In the genomic region with DNA sequence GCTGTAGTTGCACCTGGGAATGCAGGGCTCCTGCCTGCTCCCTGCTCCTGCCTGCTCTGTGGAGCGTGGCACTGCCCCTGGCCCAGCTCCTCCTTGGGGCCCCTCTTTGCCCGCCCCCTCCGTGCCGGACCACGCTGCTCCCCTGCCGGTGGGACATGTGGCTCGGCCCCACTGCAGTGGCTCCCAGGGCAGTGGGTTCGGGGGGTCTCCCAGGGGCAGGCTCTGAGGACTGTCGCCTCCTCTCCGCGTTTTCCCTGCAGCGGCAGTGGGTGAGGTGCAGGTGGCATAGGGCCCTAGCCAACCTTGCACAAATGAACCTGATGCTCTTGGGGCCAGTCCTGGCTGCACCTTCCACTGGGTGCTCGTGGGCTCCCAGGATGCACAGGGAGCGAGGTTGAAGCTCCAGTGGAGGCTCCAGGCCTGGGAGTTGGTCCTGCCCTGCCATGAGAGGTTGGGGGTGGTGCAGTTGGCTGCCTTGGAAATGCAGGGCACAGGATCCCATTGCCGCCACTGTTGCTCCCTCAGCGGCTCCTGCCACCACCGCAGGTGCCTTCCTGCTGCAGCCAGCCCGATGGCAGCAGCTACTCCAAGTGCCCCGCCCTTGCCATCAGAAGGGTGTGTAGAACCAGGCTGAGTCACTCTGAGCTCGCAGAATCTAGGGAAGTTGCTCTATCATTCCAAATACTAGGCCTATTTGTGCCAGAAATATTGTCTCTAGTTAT, we compare ENCODE assay signal across 20 cellular contexts.
A peak's percentile ranks its signal among the peaks of the same experiment; 100 is the strongest.
DNase-seq lines count a peak whose midpoint lies in the region; ATAC-seq and TF ChIP-seq lines count a peak whose summit lies in the region.
"Had no signal": no experiment of that assay in that cellular context is flagged by ENCODE, and none has a peak within 500 bp of the region (broad histone marks: within the 10 kb centered on the region; RNA-seq: fewer than 3 reads in every experiment).

No MANE protein-coding gene starts in this region.

- 48 to 84% methylated on average over 3 to 14 of the region's 20 CpGs for WGBS in upper lobe of left lung, 2 donors

- DNase-seq in left ventricle myocardium superior (peak; percentile 11), left ventricle myocardium inferior (no peak), SHP77 treated with DMSO at 0.1 percent for 48 hours (lab: John Stamatoyannopoulos, UW) (peak; percentile 13), kidney tubule cell (ENCODE audit: low spot score) (peak; percentile 19), upper lobe of left lung (peak in 1 of 2 donors; percentile 71), NCI-H1092 (lab: John Stamatoyannopoulos, UW) (no peak), type B pancreatic cell (ENCODE audit: extremely low spot score, unreplicated experiment) (no peak), foreskin melanocyte (no peak)
- DNase-seq: activated CD4-positive, alpha-beta T cell treated with anti-CD3 and anti-CD28 coated beads, Interleukin-2, amount 10 ng/mL, durations not matched to agents 24 days and 14 days; activated CD8-positive, alpha-beta memory T cell treated with anti-CD3 and anti-CD28 coated beads, Interleukin-2, amount 10 ng/mL, durations not matched to agents 7 days and 5 days; CD4-positive, CD25-positive, alpha-beta regulatory T cell; colonic mucosa; DMS153; GF-D8; NCI-H2081; NCI-H524 treated with DMSO at 0.1 percent for 48 hours; occipital lobe had no signal

- H3K4me3 ChIP-seq in left ventricle myocardium inferior (no peak overlapping the region), upper lobe of left lung (no peak overlapping the region)
- H3K4me3 ChIP-seq: body of pancreas, colonic mucosa, GM12878 had no signal

- no peak for TF ChIP-seq EP300 in upper lobe of left lung (IDR thresholded peaks at IDR 0.05)

- H3K36me3 Mint-ChIP-seq in type B pancreatic cell = no peaks in the 10 kb centered on the region
- H3K36me3 Mint-ChIP-seq: activated CD8-positive, alpha-beta memory T cell treated with anti-CD3 and anti-CD28 coated beads, Interleukin-2, amount 10 ng/mL, durations not matched to agents 7 days and 5 days; activated naive CD8-positive, alpha-beta T cell; CD4-positive, CD25-positive, alpha-beta regulatory T cell had no signal

- H3K27me3 ChIP-seq in left ventricle myocardium inferior (ENCODE audit: low read depth) (no peaks in the 10 kb centered on the region), upper lobe of left lung (no peaks in the 10 kb centered on the region)
- H3K27me3 ChIP-seq: body of pancreas, colonic mucosa had no signal

- H3K27ac ChIP-seq in left ventricle myocardium inferior (replicated peaks) = no peak overlapping the region
- no peak overlapping the region for H3K27ac ChIP-seq in upper lobe of left lung
- H3K27ac ChIP-seq: body of pancreas, colonic mucosa had no signal

- H3K27me3 Mint-ChIP-seq in type B pancreatic cell = no peaks in the 10 kb centered on the region
- H3K27me3 Mint-ChIP-seq: activated CD4-positive, alpha-beta T cell treated with anti-CD3 and anti-CD28 coated beads, Interleukin-2, amount 10 ng/mL, durations not matched to agents 24 days and 14 days; activated CD8-positive, alpha-beta memory T cell treated with anti-CD3 and anti-CD28 coated beads, Interleukin-2, amount 10 ng/mL, durations not matched to agents 7 days and 5 days; activated naive CD8-positive, alpha-beta T cell; CD4-positive, CD25-positive, alpha-beta regulatory T cell had no signal

- ATAC-seq in left ventricle myocardium superior = no peak
- peak; percentile 32 to 64 for ATAC-seq in upper lobe of left lung (ENCODE audit: low FRiP score in 2 of 2)
- ATAC-seq: activated CD8-positive, alpha-beta memory T cell treated with anti-CD3 and anti-CD28 coated beads, Interleukin-2, amount 10 ng/mL, durations not matched to agents 7 days and 5 days; body of pancreas; GM12878 had no signal

- TF ChIP-seq POLR2A in upper lobe of left lung (IDR thresholded peaks at IDR 0.05) = no peak

- no peaks in the 10 kb centered on the region for H3K4me1 Mint-ChIP-seq in type B pancreatic cell (ENCODE audit: unreplicated experiment)
- H3K4me1 Mint-ChIP-seq: activated CD4-positive, alpha-beta T cell treated with anti-CD3 and anti-CD28 coated beads, Interleukin-2, amount 10 ng/mL, durations not matched to agents 24 days and 14 days; activated CD8-positive, alpha-beta memory T cell treated with anti-CD3 and anti-CD28 coated beads, Interleukin-2, amount 10 ng/mL, durations not matched to agents 7 days and 5 days; CD4-positive, CD25-positive, alpha-beta regulatory T cell had no signal

- H3K4me3 Mint-ChIP-seq in type B pancreatic cell = no peak overlapping the region
- H3K4me3 Mint-ChIP-seq: activated CD4-positive, alpha-beta T cell treated with anti-CD3 and anti-CD28 coated beads, Interleukin-2, amount 10 ng/mL, durations not matched to agents 24 days and 14 days; activated CD8-positive, alpha-beta memory T cell treated with anti-CD3 and anti-CD28 coated beads, Interleukin-2, amount 10 ng/mL, durations not matched to agents 7 days and 5 days; activated naive CD8-positive, alpha-beta T cell; CD4-positive, CD25-positive, alpha-beta regulatory T cell had no signal

- H3K9me3 Mint-ChIP-seq in type B pancreatic cell = no peaks in the 10 kb centered on the region
- H3K9me3 Mint-ChIP-seq: activated CD4-positive, alpha-beta T cell treated with anti-CD3 and anti-CD28 coated beads, Interleukin-2, amount 10 ng/mL, durations not matched to agents 24 days and 14 days had no signal

- H3K36me3 ChIP-seq in left ventricle myocardium inferior (no peaks in the 10 kb centered on the region), upper lobe of left lung (no peaks in the 10 kb centered on the region)
- H3K36me3 ChIP-seq: colonic mucosa had no signal

- H3K4me1 ChIP-seq in left ventricle myocardium inferior (peaks cover 6% of the 10 kb centered on the region), upper lobe of left lung (no peaks in the 10 kb centered on the region)
- H3K4me1 ChIP-seq: body of pancreas, colonic mucosa had no signal

- intact Hi-C loops in left ventricle myocardium superior (cut with micrococcal nuclease) (no loop called here), left ventricle myocardium inferior (cut with micrococcal nuclease) (no loop called here)

- no peak for TF ChIP-seq CTCF in left ventricle myocardium inferior (IDR thresholded peaks at IDR 0.05; ENCODE audit: borderline replicate concordance)
- no peak for TF ChIP-seq CTCF in upper lobe of left lung (IDR thresholded peaks at IDR 0.05)
- TF ChIP-seq CTCF in type B pancreatic cell (conservative IDR thresholded peaks at IDR 0.05) = no peak

- no peak overlapping the region for H3K27ac Mint-ChIP-seq in type B pancreatic cell
- H3K27ac Mint-ChIP-seq: activated CD4-positive, alpha-beta T cell treated with anti-CD3 and anti-CD28 coated beads, Interleukin-2, amount 10 ng/mL, durations not matched to agents 24 days and 14 days; activated CD8-positive, alpha-beta memory T cell treated with anti-CD3 and anti-CD28 coated beads, Interleukin-2, amount 10 ng/mL, durations not matched to agents 7 days and 5 days; activated naive CD8-positive, alpha-beta T cell; CD4-positive, CD25-positive, alpha-beta regulatory T cell had no signal

- no peaks in the 10 kb centered on the region for H3K9me3 ChIP-seq in left ventricle myocardium inferior (replicated peaks)
- H3K9me3 ChIP-seq in upper lobe of left lung = no peaks in the 10 kb centered on the region
- H3K9me3 ChIP-seq: body of pancreas, colonic mucosa had no signal

Comparison
In these comparisons a context has a peak if more than half of its experiments do, and no peak if none do; other contexts are left out.
1. DNase-seq: peak in left ventricle myocardium superior (single experiment), SHP77 treated with DMSO at 0.1 percent for 48 hours (single experiment) and kidney tubule cell (single experiment); none in left ventricle myocardium inferior (single experiment), NCI-H1092 (single experiment), type B pancreatic cell (single experiment) and foreskin melanocyte (single experiment).